Comparison of ENCODE assay signal across 2 cellular contexts in the genomic region with DNA sequence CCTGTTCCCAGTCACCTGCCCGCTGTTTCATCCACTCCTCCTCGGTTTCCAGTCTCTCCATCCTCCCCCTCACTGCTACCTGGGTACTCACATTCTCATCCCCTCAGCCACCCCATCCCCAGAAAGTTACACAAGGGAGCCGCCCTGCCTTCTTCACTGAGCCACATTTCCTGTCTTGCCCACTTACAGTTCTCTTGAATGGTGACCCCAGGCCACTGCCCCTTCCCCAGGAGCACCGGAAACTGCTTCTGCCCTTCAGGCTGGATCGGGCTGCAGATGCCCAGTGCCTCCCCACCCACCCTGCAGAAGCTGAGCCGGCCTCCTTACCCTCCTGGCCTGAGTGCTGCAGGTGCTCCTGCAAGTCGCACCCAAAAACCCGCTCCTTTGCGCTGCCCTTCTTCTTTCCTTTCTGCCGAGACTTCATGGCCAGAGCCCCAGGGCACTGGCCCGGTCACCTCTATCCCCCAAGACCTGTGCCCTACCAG.
TF ChIP-seq lines count a peak whose summit lies in the region.

No MANE protein-coding gene starts in this region.

TF ChIP-seq in liver, 16 proteins besides CTCF, POLR2A, EP300 and RAD21:
- TF ChIP-seq GABPA (IDR thresholded peaks at IDR 0.05 in 1 of 2, conservative IDR thresholded peaks at IDR 0.05 in 1 of 2) = no peak
- TF ChIP-seq, protein P1, sequence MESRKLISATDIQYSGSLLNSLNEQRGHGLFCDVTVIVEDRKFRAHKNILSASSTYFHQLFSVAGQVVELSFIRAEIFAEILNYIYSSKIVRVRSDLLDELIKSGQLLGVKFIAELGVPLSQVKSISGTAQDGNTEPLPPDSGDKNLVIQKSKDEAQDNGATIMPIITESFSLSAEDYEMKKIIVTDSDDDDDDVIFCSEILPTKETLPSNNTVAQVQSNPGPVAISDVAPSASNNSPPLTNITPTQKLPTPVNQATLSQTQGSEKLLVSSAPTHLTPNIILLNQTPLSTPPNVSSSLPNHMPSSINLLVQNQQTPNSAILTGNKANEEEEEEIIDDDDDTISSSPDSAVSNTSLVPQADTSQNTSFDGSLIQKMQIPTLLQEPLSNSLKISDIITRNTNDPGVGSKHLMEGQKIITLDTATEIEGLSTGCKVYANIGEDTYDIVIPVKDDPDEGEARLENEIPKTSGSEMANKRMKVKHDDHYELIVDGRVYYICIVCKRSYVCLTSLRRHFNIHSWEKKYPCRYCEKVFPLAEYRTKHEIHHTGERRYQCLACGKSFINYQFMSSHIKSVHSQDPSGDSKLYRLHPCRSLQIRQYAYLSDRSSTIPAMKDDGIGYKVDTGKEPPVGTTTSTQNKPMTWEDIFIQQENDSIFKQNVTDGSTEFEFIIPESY (IDR thresholded peaks at IDR 0.05) = no peak
- no peak for TF ChIP-seq RXRA (IDR thresholded peaks at IDR 0.05)
- TF ChIP-seq HNF4G (IDR thresholded peaks at IDR 0.05) = no peak
- no peak for TF ChIP-seq FOXA1 (IDR thresholded peaks at IDR 0.05)
- no peak for TF ChIP-seq EGR1 (IDR thresholded peaks at IDR 0.05; ENCODE audit: low read depth in 2 of 2)
- TF ChIP-seq, protein P2, sequence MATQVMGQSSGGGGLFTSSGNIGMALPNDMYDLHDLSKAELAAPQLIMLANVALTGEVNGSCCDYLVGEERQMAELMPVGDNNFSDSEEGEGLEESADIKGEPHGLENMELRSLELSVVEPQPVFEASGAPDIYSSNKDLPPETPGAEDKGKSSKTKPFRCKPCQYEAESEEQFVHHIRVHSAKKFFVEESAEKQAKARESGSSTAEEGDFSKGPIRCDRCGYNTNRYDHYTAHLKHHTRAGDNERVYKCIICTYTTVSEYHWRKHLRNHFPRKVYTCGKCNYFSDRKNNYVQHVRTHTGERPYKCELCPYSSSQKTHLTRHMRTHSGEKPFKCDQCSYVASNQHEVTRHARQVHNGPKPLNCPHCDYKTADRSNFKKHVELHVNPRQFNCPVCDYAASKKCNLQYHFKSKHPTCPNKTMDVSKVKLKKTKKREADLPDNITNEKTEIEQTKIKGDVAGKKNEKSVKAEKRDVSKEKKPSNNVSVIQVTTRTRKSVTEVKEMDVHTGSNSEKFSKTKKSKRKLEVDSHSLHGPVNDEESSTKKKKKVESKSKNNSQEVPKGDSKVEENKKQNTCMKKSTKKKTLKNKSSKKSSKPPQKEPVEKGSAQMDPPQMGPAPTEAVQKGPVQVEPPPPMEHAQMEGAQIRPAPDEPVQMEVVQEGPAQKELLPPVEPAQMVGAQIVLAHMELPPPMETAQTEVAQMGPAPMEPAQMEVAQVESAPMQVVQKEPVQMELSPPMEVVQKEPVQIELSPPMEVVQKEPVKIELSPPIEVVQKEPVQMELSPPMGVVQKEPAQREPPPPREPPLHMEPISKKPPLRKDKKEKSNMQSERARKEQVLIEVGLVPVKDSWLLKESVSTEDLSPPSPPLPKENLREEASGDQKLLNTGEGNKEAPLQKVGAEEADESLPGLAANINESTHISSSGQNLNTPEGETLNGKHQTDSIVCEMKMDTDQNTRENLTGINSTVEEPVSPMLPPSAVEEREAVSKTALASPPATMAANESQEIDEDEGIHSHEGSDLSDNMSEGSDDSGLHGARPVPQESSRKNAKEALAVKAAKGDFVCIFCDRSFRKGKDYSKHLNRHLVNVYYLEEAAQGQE (IDR thresholded peaks at IDR 0.05) = no peak
- no peak for TF ChIP-seq YY1 (IDR thresholded peaks at IDR 0.05)
- TF ChIP-seq SP1 (IDR thresholded peaks at IDR 0.05) = no peak
- no peak for TF ChIP-seq HNF4A (conservative IDR thresholded peaks at IDR 0.05)
- TF ChIP-seq, protein P3, sequence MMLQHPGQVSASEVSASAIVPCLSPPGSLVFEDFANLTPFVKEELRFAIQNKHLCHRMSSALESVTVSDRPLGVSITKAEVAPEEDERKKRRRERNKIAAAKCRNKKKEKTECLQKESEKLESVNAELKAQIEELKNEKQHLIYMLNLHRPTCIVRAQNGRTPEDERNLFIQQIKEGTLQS (IDR thresholded peaks at IDR 0.05) = no peak
- TF ChIP-seq, protein P4, sequence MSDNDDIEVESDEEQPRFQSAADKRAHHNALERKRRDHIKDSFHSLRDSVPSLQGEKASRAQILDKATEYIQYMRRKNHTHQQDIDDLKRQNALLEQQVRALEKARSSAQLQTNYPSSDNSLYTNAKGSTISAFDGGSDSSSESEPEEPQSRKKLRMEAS (IDR thresholded peaks at IDR 0.05) = no peak

TF ChIP-seq in HepG2, 621 proteins besides CTCF, POLR2A, EP300 and RAD21:
- TF ChIP-seq, protein P5, sequence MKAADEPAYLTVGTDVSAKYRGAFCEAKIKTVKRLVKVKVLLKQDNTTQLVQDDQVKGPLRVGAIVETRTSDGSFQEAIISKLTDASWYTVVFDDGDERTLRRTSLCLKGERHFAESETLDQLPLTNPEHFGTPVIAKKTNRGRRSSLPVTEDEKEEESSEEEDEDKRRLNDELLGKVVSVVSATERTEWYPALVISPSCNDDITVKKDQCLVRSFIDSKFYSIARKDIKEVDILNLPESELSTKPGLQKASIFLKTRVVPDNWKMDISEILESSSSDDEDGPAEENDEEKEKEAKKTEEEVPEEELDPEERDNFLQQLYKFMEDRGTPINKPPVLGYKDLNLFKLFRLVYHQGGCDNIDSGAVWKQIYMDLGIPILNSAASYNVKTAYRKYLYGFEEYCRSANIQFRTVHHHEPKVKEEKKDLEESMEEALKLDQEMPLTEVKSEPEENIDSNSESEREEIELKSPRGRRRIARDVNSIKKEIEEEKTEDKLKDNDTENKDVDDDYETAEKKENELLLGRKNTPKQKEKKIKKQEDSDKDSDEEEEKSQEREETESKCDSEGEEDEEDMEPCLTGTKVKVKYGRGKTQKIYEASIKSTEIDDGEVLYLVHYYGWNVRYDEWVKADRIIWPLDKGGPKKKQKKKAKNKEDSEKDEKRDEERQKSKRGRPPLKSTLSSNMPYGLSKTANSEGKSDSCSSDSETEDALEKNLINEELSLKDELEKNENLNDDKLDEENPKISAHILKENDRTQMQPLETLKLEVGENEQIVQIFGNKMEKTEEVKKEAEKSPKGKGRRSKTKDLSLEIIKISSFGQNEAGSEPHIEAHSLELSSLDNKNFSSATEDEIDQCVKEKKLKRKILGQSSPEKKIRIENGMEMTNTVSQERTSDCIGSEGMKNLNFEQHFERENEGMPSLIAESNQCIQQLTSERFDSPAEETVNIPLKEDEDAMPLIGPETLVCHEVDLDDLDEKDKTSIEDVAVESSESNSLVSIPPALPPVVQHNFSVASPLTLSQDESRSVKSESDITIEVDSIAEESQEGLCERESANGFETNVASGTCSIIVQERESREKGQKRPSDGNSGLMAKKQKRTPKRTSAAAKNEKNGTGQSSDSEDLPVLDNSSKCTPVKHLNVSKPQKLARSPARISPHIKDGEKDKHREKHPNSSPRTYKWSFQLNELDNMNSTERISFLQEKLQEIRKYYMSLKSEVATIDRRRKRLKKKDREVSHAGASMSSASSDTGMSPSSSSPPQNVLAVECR (CRISPR knock-in tag; IDR thresholded peaks at IDR 0.05; ENCODE audit: borderline replicate concordance) = no peak
- TF ChIP-seq, protein P6, sequence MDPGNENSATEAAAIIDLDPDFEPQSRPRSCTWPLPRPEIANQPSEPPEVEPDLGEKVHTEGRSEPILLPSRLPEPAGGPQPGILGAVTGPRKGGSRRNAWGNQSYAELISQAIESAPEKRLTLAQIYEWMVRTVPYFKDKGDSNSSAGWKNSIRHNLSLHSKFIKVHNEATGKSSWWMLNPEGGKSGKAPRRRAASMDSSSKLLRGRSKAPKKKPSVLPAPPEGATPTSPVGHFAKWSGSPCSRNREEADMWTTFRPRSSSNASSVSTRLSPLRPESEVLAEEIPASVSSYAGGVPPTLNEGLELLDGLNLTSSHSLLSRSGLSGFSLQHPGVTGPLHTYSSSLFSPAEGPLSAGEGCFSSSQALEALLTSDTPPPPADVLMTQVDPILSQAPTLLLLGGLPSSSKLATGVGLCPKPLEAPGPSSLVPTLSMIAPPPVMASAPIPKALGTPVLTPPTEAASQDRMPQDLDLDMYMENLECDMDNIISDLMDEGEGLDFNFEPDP (CRISPR knock-in tag; conservative IDR thresholded peaks at IDR 0.05) = no peak
- TF ChIP-seq ZNF724P (CRISPR knock-in tag; IDR thresholded peaks at IDR 0.05; ENCODE audit: borderline replicate concordance) = no peak
- no peak for TF ChIP-seq ZNF205 (CRISPR knock-in tag; IDR thresholded peaks at IDR 0.05)
- no peak for TF ChIP-seq ZNF468 (CRISPR knock-in tag; IDR thresholded peaks at IDR 0.05)
- TF ChIP-seq PITX1 (CRISPR knock-in tag; IDR thresholded peaks at IDR 0.05) = no peak
- TF ChIP-seq DNMT3B (CRISPR knock-in tag; conservative IDR thresholded peaks at IDR 0.05) = no peak
- no peak for TF ChIP-seq ZNF672 (CRISPR knock-in tag; IDR thresholded peaks at IDR 0.05)
